Comparison of ENCODE assay signal across 13 cellular contexts in genomic region chr21:45873418-45873817, GRCh38.
"Had no signal": no experiment of that assay in that cellular context is flagged by ENCODE, and none has a peak within 500 bp of the region (broad histone marks: within the 10 kb centered on the region; RNA-seq: fewer than 3 reads in every experiment).

No MANE protein-coding gene starts in this region.

- H3K4me1 ChIP-seq: colonic mucosa, left lung, psoas muscle had no signal

- DNase-seq: activated CD4-positive, alpha-beta memory T cell treated with anti-CD3 and anti-CD28 coated beads, Interleukin-2, amount 10 ng/mL, durations not matched to agents 7 days and 5 days; activated CD4-positive, alpha-beta T cell treated with anti-CD3 and anti-CD28 coated beads for 36 hours; activated naive CD4-positive, alpha-beta T cell; activated T-cell treated with anti-CD3 and anti-CD28 coated beads, Interleukin-2, amount 50 U/mL, for 48 hours; colonic mucosa; effector CD4-positive, alpha-beta T cell; foreskin melanocyte; heart left ventricle; mesendoderm; psoas muscle; stimulated activated CD4-positive, alpha-beta T cell treated with anti-CD3 and anti-CD28 coated beads, Interleukin-2, amount 100 ng/mL, for 48 hours; stomach had no signal

- H3K4me3 ChIP-seq: colonic mucosa, heart left ventricle, left lung, psoas muscle, stomach had no signal

- H3K36me3 ChIP-seq: colonic mucosa, heart left ventricle, left lung, stomach had no signal

- H3K9me3 ChIP-seq: colonic mucosa, heart left ventricle, left lung, psoas muscle, stomach had no signal

- ATAC-seq: activated CD4-positive, alpha-beta T cell treated with anti-CD3 and anti-CD28 coated beads for 36 hours; heart left ventricle; left lung; psoas muscle had no signal

- H3K27ac ChIP-seq: colonic mucosa, heart left ventricle, left lung, psoas muscle, stomach had no signal

- H3K27me3 ChIP-seq: colonic mucosa had no signal
